Comparison of ENCODE assay signal across 8 cellular contexts in the genomic region with DNA sequence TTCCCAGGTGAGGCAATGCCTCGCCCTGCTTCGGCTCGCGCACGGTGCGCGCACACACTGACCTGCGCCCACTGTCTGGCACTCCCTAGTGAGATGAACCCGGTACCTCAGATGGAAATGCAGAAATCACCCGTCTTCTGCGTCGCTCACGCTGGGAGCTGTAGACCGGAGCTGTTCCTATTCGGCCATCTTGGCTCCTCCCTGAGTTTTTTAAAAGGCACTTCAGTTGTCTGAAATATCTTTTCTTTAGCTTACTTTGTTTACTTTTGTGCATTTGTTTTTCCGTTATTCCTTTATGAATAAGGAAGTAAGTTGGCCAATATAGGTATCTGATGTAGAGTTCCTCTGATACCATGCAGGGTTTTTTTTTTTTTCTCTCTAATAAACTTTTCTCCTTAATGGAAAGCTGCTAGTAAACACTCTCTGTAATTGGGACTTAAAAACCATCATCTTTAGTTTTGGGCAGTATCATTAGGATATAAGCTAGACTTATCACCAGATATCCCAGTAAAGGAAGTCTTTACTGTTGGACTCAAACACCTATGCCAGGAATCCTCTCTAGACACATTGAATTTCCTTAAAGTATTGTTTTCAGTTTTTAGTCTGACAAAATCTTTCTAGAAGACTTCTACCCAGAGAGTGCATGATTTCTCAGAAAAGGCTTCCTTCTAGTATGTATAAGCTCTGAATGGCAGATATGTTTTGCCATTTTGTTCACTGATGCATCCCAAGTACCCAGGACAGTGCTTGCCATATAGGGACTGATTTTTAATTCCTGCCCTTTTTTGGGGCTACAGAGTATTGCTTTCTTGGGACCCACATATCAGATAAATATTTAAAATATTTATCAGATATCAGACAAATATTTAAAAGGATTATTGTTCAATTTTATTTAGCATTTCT. TPM values are rescaled to one million over a fixed set of nuclear protein-coding genes. Genes with fewer than 3 reads are reported as not detected.
DNase-seq lines count a peak whose midpoint lies in the region; ATAC-seq and TF ChIP-seq lines count a peak whose summit lies in the region.

No MANE protein-coding gene starts in this region.

- H3K9me3 ChIP-seq in CD4-positive, alpha-beta T cell (ENCODE audit: control insufficient read depth, low read length): no peaks in the 10 kb centered on the region
- H3K9me3 ChIP-seq in Loucy (ENCODE audit: insufficient read depth, low read depth, low read length) (no peaks in the 10 kb centered on the region), muscle layer of duodenum (ENCODE audit: control insufficient read depth in 1 of 2, low read length in 2 of 2) (no peaks in the 10 kb centered on the region)

- H3K4me1 ChIP-seq in Loucy (ENCODE audit: insufficient read depth, low read length, poor library complexity, severe bottlenecking) (peaks cover 12% of the 10 kb centered on the region), muscle layer of duodenum (ENCODE audit: control insufficient read depth in 1 of 2, insufficient read depth in 2 of 2, low read length in 2 of 2) (peaks cover 0 to 3% of the 10 kb centered on the region in 2 donors)

- peak overlapping the region; percentile 96 for H3K27ac Mint-ChIP-seq in CD4-positive, alpha-beta T cell
- peak overlapping the region; percentile 86 for H3K27ac Mint-ChIP-seq in central memory CD8-positive, alpha-beta T cell (ENCODE audit: low read depth)

- DNase-seq in CD4-positive, alpha-beta T cell: no peak
- DNase-seq in central memory CD8-positive, alpha-beta T cell (ENCODE audit: low spot score in 2 of 2): no peak
- DNase-seq in NCI-H1048 (lab: John Stamatoyannopoulos, UW) (no peak), posterior cingulate gyrus (no peak)

- H3K4me3 ChIP-seq in Loucy (ENCODE audit: low read length, poor library complexity, severe bottlenecking) (peak overlapping the region; percentile 99), muscle layer of duodenum (ENCODE audit: low read depth in 1 of 2, low read length in 2 of 2) (peak overlapping the region in 1 of 2 donors; percentile 45)

- H3K27ac ChIP-seq in CD4-positive, alpha-beta T cell (ENCODE audit: low read depth, low read length): peak overlapping the region; percentile 61
- H3K27ac ChIP-seq in muscle layer of duodenum (ENCODE audit: low read length): peak overlapping the region; percentile 67

- CTCF ChIA-PET in CD4-positive, alpha-beta T cell (lab: Charles Lee): interaction anchor here (1.2 kb wide), 1 partner anchor 118 kb away, joined by 3 read pairs; no protein-coding TSS in a partner anchor

- no peaks in the 10 kb centered on the region for H3K9me2 ChIP-seq in Loucy (replicated peaks; ENCODE audit: low read depth, low read length)

- peak overlapping the region; percentile 100 for H3K4me2 ChIP-seq in Loucy (ENCODE audit: low read depth, low read length, poor library complexity, severe bottlenecking)

- H4K20me1 ChIP-seq in Loucy (ENCODE audit: insufficient read depth, low read length, poor library complexity, severe bottlenecking): peaks cover 3% of the 10 kb centered on the region

- peak overlapping the region; percentile 91 for H3K4me3 Mint-ChIP-seq in CD4-positive, alpha-beta T cell
- peak overlapping the region; percentile 79 for H3K4me3 Mint-ChIP-seq in central memory CD8-positive, alpha-beta T cell

- H3K27me3 ChIP-seq in CD4-positive, alpha-beta T cell (ENCODE audit: control insufficient read depth, insufficient read depth, low read length): no peaks in the 10 kb centered on the region
- H3K27me3 ChIP-seq in Loucy (ENCODE audit: insufficient read depth, low read length, poor library complexity, severe bottlenecking) (no peaks in the 10 kb centered on the region), muscle layer of duodenum (ENCODE audit: low read depth, low read length) (no peaks in the 10 kb centered on the region)

- H3K9me3 Mint-ChIP-seq in CD4-positive, alpha-beta T cell: no peaks in the 10 kb centered on the region
- no peaks in the 10 kb centered on the region for H3K9me3 Mint-ChIP-seq in central memory CD8-positive, alpha-beta T cell

- H3K27me3 Mint-ChIP-seq in CD4-positive, alpha-beta T cell: no peaks in the 10 kb centered on the region
- H3K27me3 Mint-ChIP-seq in central memory CD8-positive, alpha-beta T cell: no peaks in the 10 kb centered on the region

- ATAC-seq in CD4-positive, alpha-beta T cell (ENCODE audit: poor library complexity): peak; percentile 71
- ATAC-seq in central memory CD8-positive, alpha-beta T cell (replicated peaks; ENCODE audit: extremely low read depth, poor library complexity, severe bottlenecking): peak; percentile 36
- ATAC-seq in HG03378 (IDR thresholded peaks at IDR 0.05; ENCODE audit: unreplicated experiment) (no peak), HG03097 (IDR thresholded peaks at IDR 0.05; ENCODE audit: low FRiP score, unreplicated experiment) (no peak)

- POLR2A ChIA-PET in CD4-positive, alpha-beta T cell (lab: Charles Lee): interaction anchor here (1.0 to 2.0 kb wide), 4 partner anchors 9 to 190 kb away, joined by 3 to 16 read pairs (median 4); partner anchors contain the start of genes PAIP2B and ZNF638

- no peak for TF ChIP-seq CTCF in CD4-positive, alpha-beta T cell (IDR thresholded peaks at IDR 0.05)
- TF ChIP-seq CTCF in Loucy (conservative IDR thresholded peaks at IDR 0.05; ENCODE audit: low read length): no peak

- H3K9ac ChIP-seq in Loucy (ENCODE audit: low read depth, low read length, poor library complexity, severe bottlenecking): peak overlapping the region; percentile 96

- H3F3A ChIP-seq in Loucy (ENCODE audit: low read depth): 0 out of 2 replicates have a peak, but pooled peaks cover 4% of the 10 kb centered on the region

- intact Hi-C loops in CD4-positive, alpha-beta T cell (cut with DNase I, micrococcal nuclease): loop anchor here in 1 of 2 experiments (5.0 kb wide), 1 partner anchor 85 kb away; the partner anchor contains the start of gene ZNF638
- intact Hi-C loops in posterior cingulate gyrus (cut with DNase I): no loop called here

- peaks cover 24% of the 10 kb centered on the region for H3K4me1 Mint-ChIP-seq in CD4-positive, alpha-beta T cell (ENCODE audit: low read depth)
- H3K4me1 Mint-ChIP-seq in central memory CD8-positive, alpha-beta T cell: peaks cover 5% of the 10 kb centered on the region

- H3K36me3 Mint-ChIP-seq in CD4-positive, alpha-beta T cell (ENCODE audit: low read depth): peaks cover 35% of the 10 kb centered on the region
- peaks cover under 1% of the 10 kb centered on the region for H3K36me3 Mint-ChIP-seq in central memory CD8-positive, alpha-beta T cell (ENCODE audit: insufficient read depth)

- H3K36me3 ChIP-seq in Loucy (ENCODE audit: insufficient read depth, low read length) (peaks cover 9% of the 10 kb centered on the region; the same call in 1 of the 2 replicates), muscle layer of duodenum (ENCODE audit: control insufficient read depth in 1 of 2, insufficient read depth in 2 of 2, low read length in 2 of 2) (peaks cover under 1 to 3% of the 10 kb centered on the region in 2 donors)

- peaks cover 24% of the 10 kb centered on the region for H3K79me2 ChIP-seq in Loucy (ENCODE audit: insufficient read depth, low read length)

- H2AFZ ChIP-seq in Loucy (ENCODE audit: low read length): peak overlapping the region; percentile 94

RNA-seq across cellular contexts. Expression of gene DYSF, which starts 35.8 kb away (rescaled TPM):
- under 1 TPM; 0.27 to 0.31 TPM for total RNA-seq in CD4-positive, alpha-beta T cell

Comparison
In these comparisons a context has a peak if more than half of its experiments do, and no peak if none do; other contexts are left out.
1. ATAC-seq: peak in CD4-positive, alpha-beta T cell (single experiment) and central memory CD8-positive, alpha-beta T cell (single experiment); none in HG03378 (single experiment) and HG03097 (single experiment).